ENCODE assay signal across 8 cellular contexts in the genomic region with DNA sequence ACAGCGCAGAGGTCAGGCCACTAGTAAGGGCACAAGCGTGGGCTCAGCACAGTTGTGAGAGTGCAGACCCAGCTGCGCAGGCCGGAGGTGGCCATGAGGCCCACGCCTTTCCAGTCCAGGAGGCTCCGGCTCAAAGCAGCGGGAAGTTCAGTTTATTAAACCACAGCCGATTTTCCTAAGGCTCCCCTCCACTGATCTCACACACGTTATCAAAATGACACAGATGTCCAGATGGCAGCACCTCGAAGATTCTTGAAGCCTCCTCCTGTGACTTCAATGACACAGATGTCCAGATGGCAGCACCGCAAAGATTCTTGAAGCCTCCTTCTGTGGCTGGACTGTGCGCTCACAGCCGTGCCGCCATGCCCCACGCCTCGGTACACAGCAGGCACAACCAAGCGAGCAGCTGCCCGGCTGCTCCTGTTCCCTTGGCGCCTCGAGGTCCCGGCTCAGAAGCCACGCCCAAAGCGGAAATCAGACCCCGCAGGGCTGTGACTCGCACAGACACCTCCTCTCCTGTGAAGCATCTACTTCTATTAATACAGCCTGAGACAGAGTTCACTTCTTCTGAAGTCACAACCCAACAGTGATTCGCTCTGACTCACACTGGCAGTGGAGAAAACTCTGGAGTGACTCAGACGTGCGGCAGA.
A peak's percentile ranks its signal among the peaks of the same experiment; 100 is the strongest.
DNase-seq lines count a peak whose midpoint lies in the region; ATAC-seq, FAIRE-seq and TF ChIP-seq lines count a peak whose summit lies in the region.

No MANE protein-coding gene starts in this region.

- intact Hi-C loops in HCT116 (cut with micrococcal nuclease) = loop anchor here (5.0 to 10.0 kb wide), 2 partner anchors 95 to 237 kb away; no protein-coding TSS in a partner anchor

- ATAC-seq in HCT116 (peak; percentile 89), T-helper 17 cell (peak; percentile 27), HG02678 (IDR thresholded peaks at IDR 0.05; ENCODE audit: unreplicated experiment) (no peak), GM21390 (IDR thresholded peaks at IDR 0.05; ENCODE audit: unreplicated experiment) (no peak)

- H3K4me3 ChIP-seq in ACC112 (ENCODE audit: low read depth, low read length) = peak overlapping the region; percentile 60
- H3K4me3 ChIP-seq in HCT116 (replicated peaks in 1 of 2; ENCODE audit: low read depth in 1 of 2, low read length in 2 of 2) = peak overlapping the region; percentile 48 to 58
- no peak overlapping the region for H3K4me3 ChIP-seq in bronchial epithelial cell (ENCODE audit: low read depth, low read length)

- H3K36me3 Mint-ChIP-seq in T-helper 17 cell (ENCODE audit: low read depth) = no peaks in the 10 kb centered on the region
- H3K36me3 Mint-ChIP-seq in nephron progenitor cell (ENCODE audit: low read depth) = peaks cover 28% of the 10 kb centered on the region

- peak overlapping the region; percentile 85 for H3K4me2 ChIP-seq in HCT116 (ENCODE audit: low read length)

- RAD21 ChIA-PET in HCT116 (lab: Charles Lee; ENCODE audit: low non-redundant PET in 1 of 2, low total read pairs in 2 of 2, uncharacterized antibody in 2 of 2, unreplicated experiment in 2 of 2) = no interaction called here

- POLR2A ChIA-PET in HCT116 (lab: Charles Lee) = no interaction called here

- no peak for TF ChIP-seq CTCF in HCT116 (IDR thresholded peaks at IDR 0.05 in 2 of 3, conservative IDR thresholded peaks at IDR 0.05 in 1 of 3; ENCODE audit: borderline replicate concordance in 1 of 3, insufficient read depth in 1 of 3, low read depth in 2 of 3, low read length in 2 of 3)
- TF ChIP-seq CTCF in bronchial epithelial cell (IDR thresholded peaks at IDR 0.05; ENCODE audit: insufficient read depth, low read length, severe bottlenecking) = no peak
- no peak for TF ChIP-seq CTCF in nephron progenitor cell (IDR thresholded peaks at IDR 0.05)

- H4K20me1 ChIP-seq in HCT116 (ENCODE audit: insufficient read depth) = no peaks in the 10 kb centered on the region

- H3K4me3 Mint-ChIP-seq in T-helper 17 cell (no peak overlapping the region), nephron progenitor cell (no peak overlapping the region)

- peak overlapping the region; percentile 62 for H3K27ac Mint-ChIP-seq in T-helper 17 cell
- peak overlapping the region; percentile 95 for H3K27ac Mint-ChIP-seq in nephron progenitor cell

- no peaks in the 10 kb centered on the region for H3K9me3 ChIP-seq in HCT116 (ENCODE audit: control insufficient read depth in 1 of 2, insufficient read depth in 1 of 2, low read depth in 1 of 2, low read length in 2 of 2)
- H3K9me3 ChIP-seq in T-helper 17 cell (ENCODE audit: control insufficient read depth, low read length, poor library complexity, severe bottlenecking) = no peaks in the 10 kb centered on the region

- H3K27me3 Mint-ChIP-seq in T-helper 17 cell (no peaks in the 10 kb centered on the region), nephron progenitor cell (ENCODE audit: low read depth, poor library complexity) (no peaks in the 10 kb centered on the region)

- TF ChIP-seq POLR2A in HCT116 (IDR thresholded peaks at IDR 0.05; ENCODE audit: borderline replicate concordance, extremely low read depth, insufficient read depth, insufficient read length) = no peak

- peak overlapping the region; percentile 31 for H2AFZ ChIP-seq in ACC112 (ENCODE audit: low read length, unreplicated experiment)
- no peak overlapping the region for H2AFZ ChIP-seq in HCT116 (ENCODE audit: low read depth, low read length, poor library complexity, severe bottlenecking)

- H3K9ac ChIP-seq in HCT116 (ENCODE audit: low read length) = peak overlapping the region; percentile 79

- TSS peak; percentile 94 for BruUV-seq in HCT116 (replicated peaks; lab: Mats Ljungman, UMichigan)

- H3K79me2 ChIP-seq in ACC112 (ENCODE audit: control insufficient read depth, insufficient read depth, low read length, unreplicated experiment) (peaks cover 8% of the 10 kb centered on the region), HCT116 (ENCODE audit: insufficient read depth, low read length) (peaks cover 21% of the 10 kb centered on the region)

- CTCF ChIA-PET in HCT116 (lab: Charles Lee) = no interaction called here

- H3K36me3 ChIP-seq in ACC112 (ENCODE audit: insufficient read depth, low read length) = no peaks in the 10 kb centered on the region; the same call in 1 of the 2 replicates
- H3K36me3 ChIP-seq in HCT116 (ENCODE audit: control insufficient read depth in 1 of 2, insufficient read depth in 2 of 2, low read length in 2 of 2) = no peaks in the 10 kb centered on the region
- no peaks in the 10 kb centered on the region for H3K36me3 ChIP-seq in bronchial epithelial cell (ENCODE audit: control insufficient read depth, insufficient read depth, low read length)

- peak overlapping the region; percentile 89 for H3K27ac ChIP-seq in ACC112 (ENCODE audit: low read depth, low read length)
- peak overlapping the region; percentile 94 for H3K27ac ChIP-seq in HCT116 (ENCODE audit: low read depth, low read length)

- FAIRE-seq in bronchial epithelial cell (lab: Jason Lieb, UNC) (no peak), GM19239 (lab: Jason Lieb, UNC) (no peak)

- H3K4me1 ChIP-seq in ACC112 (ENCODE audit: control insufficient read depth, insufficient read depth, low read length, unreplicated experiment) (peaks cover 33% of the 10 kb centered on the region), HCT116 (ENCODE audit: control insufficient read depth in 1 of 2, insufficient read depth in 2 of 2, low read length in 2 of 2) (peaks cover 49 to 92% of the 10 kb centered on the region in 2 experiments)

- H3K9me3 Mint-ChIP-seq in nephron progenitor cell = no peaks in the 10 kb centered on the region

- DNase-seq in HCT116 (ENCODE audit: low read depth, low spot score) = peak; percentile 94
- DNase-seq in T-helper 17 cell = no peak
- DNase-seq in bronchial epithelial cell (ENCODE audit: low read depth) = peak; percentile 96
- no peak for DNase-seq in nephron progenitor cell
- no peak for DNase-seq in GM19239 (ENCODE audit: insufficient read length, low spot score)

- H3K4me1 Mint-ChIP-seq in T-helper 17 cell = peaks cover 25% of the 10 kb centered on the region
- H3K4me1 Mint-ChIP-seq in nephron progenitor cell = peaks cover 90% of the 10 kb centered on the region

- no peak for TF ChIP-seq RAD21 in HCT116 (IDR thresholded peaks at IDR 0.05; ENCODE audit: low read depth)

- no peaks in the 10 kb centered on the region for H3K9me2 ChIP-seq in HCT116 (ENCODE audit: insufficient read depth)

- no peaks in the 10 kb centered on the region for H3K27me3 ChIP-seq in ACC112 (ENCODE audit: insufficient read depth, low read length)
- H3K27me3 ChIP-seq in HCT116 (ENCODE audit: insufficient read depth, low read length) = no peaks in the 10 kb centered on the region
- H3K27me3 ChIP-seq in bronchial epithelial cell (ENCODE audit: control insufficient read depth, insufficient read depth, low read length) = no peaks in the 10 kb centered on the region

TF ChIP-seq in HCT116, 20 proteins besides CTCF, POLR2A, EP300 and RAD21:
- TF ChIP-seq, protein P1, sequence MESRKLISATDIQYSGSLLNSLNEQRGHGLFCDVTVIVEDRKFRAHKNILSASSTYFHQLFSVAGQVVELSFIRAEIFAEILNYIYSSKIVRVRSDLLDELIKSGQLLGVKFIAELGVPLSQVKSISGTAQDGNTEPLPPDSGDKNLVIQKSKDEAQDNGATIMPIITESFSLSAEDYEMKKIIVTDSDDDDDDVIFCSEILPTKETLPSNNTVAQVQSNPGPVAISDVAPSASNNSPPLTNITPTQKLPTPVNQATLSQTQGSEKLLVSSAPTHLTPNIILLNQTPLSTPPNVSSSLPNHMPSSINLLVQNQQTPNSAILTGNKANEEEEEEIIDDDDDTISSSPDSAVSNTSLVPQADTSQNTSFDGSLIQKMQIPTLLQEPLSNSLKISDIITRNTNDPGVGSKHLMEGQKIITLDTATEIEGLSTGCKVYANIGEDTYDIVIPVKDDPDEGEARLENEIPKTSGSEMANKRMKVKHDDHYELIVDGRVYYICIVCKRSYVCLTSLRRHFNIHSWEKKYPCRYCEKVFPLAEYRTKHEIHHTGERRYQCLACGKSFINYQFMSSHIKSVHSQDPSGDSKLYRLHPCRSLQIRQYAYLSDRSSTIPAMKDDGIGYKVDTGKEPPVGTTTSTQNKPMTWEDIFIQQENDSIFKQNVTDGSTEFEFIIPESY (IDR thresholded peaks at IDR 0.05; ENCODE audit: extremely low read depth, insufficient replicate concordance, low read length) = peak; percentile 45
- peak; percentile 50 for TF ChIP-seq YY1 (IDR thresholded peaks at IDR 0.05; ENCODE audit: extremely low read depth, insufficient replicate concordance, low read depth, low read length)
- TF ChIP-seq, protein P2, sequence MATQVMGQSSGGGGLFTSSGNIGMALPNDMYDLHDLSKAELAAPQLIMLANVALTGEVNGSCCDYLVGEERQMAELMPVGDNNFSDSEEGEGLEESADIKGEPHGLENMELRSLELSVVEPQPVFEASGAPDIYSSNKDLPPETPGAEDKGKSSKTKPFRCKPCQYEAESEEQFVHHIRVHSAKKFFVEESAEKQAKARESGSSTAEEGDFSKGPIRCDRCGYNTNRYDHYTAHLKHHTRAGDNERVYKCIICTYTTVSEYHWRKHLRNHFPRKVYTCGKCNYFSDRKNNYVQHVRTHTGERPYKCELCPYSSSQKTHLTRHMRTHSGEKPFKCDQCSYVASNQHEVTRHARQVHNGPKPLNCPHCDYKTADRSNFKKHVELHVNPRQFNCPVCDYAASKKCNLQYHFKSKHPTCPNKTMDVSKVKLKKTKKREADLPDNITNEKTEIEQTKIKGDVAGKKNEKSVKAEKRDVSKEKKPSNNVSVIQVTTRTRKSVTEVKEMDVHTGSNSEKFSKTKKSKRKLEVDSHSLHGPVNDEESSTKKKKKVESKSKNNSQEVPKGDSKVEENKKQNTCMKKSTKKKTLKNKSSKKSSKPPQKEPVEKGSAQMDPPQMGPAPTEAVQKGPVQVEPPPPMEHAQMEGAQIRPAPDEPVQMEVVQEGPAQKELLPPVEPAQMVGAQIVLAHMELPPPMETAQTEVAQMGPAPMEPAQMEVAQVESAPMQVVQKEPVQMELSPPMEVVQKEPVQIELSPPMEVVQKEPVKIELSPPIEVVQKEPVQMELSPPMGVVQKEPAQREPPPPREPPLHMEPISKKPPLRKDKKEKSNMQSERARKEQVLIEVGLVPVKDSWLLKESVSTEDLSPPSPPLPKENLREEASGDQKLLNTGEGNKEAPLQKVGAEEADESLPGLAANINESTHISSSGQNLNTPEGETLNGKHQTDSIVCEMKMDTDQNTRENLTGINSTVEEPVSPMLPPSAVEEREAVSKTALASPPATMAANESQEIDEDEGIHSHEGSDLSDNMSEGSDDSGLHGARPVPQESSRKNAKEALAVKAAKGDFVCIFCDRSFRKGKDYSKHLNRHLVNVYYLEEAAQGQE (IDR thresholded peaks at IDR 0.05; ENCODE audit: low read depth) = no peak
- no peak for TF ChIP-seq CEBPB (IDR thresholded peaks at IDR 0.05; ENCODE audit: low read depth)
- peak; percentile 69 for TF ChIP-seq TCF7L2 (IDR thresholded peaks at IDR 0.05; ENCODE audit: borderline replicate concordance, extremely low read depth, insufficient read depth, insufficient read length)
- TF ChIP-seq POLR2AphosphoS5 (IDR thresholded peaks at IDR 0.05; ENCODE audit: low read depth, low read length) = peak; percentile 92
- TF ChIP-seq FOSL1 (IDR thresholded peaks at IDR 0.05; ENCODE audit: low read depth) = no peak

Comparison
In these comparisons a context has a peak if more than half of its experiments do, and no peak if none do; other contexts are left out.
1. ATAC-seq: peak in HCT116 (single experiment) and T-helper 17 cell (single experiment); none in HG02678 (single experiment) and GM21390 (single experiment).
2. DNase-seq: peak in HCT116 (single experiment) and bronchial epithelial cell (single experiment); none in T-helper 17 cell (0 of 3), nephron progenitor cell (single experiment) and GM19239 (single experiment).